In genomic region chr2:53715568-53715967, GRCh38 we compare ENCODE assay signal across 8 cellular contexts. TPM values are rescaled to one million over a fixed set of nuclear protein-coding genes. Genes with fewer than 3 reads are reported as not detected.
DNase-seq lines count a peak whose midpoint lies in the region; ATAC-seq, FAIRE-seq and TF ChIP-seq lines count a peak whose summit lies in the region.

No MANE protein-coding gene starts in this region.

- TF ChIP-seq EP300 in HepG2 (IDR thresholded peaks at IDR 0.05; ENCODE audit: low read depth in 2 of 2, low read length in 2 of 2) (no peak), HepG2 (CRISPR knock-in tag; IDR thresholded peaks at IDR 0.05; ENCODE audit: borderline replicate concordance) (no peak)

- H3K4me2 ChIP-seq in HepG2 (ENCODE audit: low read depth, low read length): no peak overlapping the region

- no peaks in the 10 kb centered on the region for H3K79me2 ChIP-seq in HepG2 (ENCODE audit: insufficient read depth, low read length)

- POLR2A ChIA-PET in HepG2 (lab: Yijun Ruan, JAX): no interaction called here

- ATAC-seq in HepG2: no peak
- ATAC-seq in GM19324 (IDR thresholded peaks at IDR 0.05; ENCODE audit: low FRiP score, unreplicated experiment): no peak

- no peak overlapping the region for H3K27ac ChIP-seq in liver (ENCODE audit: low read depth in 1 of 2, low read length in 2 of 2)
- no peak overlapping the region for H3K27ac ChIP-seq in HepG2 (ENCODE audit: extremely low read length, insufficient read depth, low read length)

- H3K9me3 ChIP-seq in liver (ENCODE audit: control insufficient read depth in 4 of 4, low read length in 3 of 4) (no peaks in the 10 kb centered on the region), HepG2 (ENCODE audit: low read length) (no peaks in the 10 kb centered on the region)

- CTCF ChIA-PET in HepG2 (lab: Yijun Ruan, JAX; ENCODE audit: low intra/inter-chr PET ratio, low total read pairs): no interaction called here

- TF ChIP-seq RAD21 in liver (IDR thresholded peaks at IDR 0.05) (peak; percentile 54 to 64), HepG2 (CRISPR knock-in tag; IDR thresholded peaks at IDR 0.05) (no peak)

- intact Hi-C loops in HepG2 (cut with micrococcal nuclease; ENCODE audit: unreplicated experiment): no loop called here

- no peak overlapping the region for H3K4me3 ChIP-seq in liver (ENCODE audit: low read depth in 1 of 3, low read length in 3 of 3)
- H3K4me3 ChIP-seq in HepG2 (replicated peaks in 1 of 3; ENCODE audit: insufficient read depth in 1 of 3, low read depth in 2 of 3, low read length in 3 of 3): no peak overlapping the region
- H3K4me3 ChIP-seq in fibroblast of pulmonary artery (replicated peaks; ENCODE audit: low read depth, low read length): no peak overlapping the region

- no peaks in the 10 kb centered on the region for H3K27me3 ChIP-seq in liver (ENCODE audit: control insufficient read depth in 4 of 4, insufficient read depth in 4 of 4, low read length in 3 of 4)
- no peaks in the 10 kb centered on the region for H3K27me3 ChIP-seq in HepG2 (ENCODE audit: control insufficient read depth in 1 of 2, insufficient read depth in 2 of 2, low read length in 2 of 2)

- no peak for DNase-seq in HepG2 (ENCODE audit: low spot score)
- DNase-seq in OCI-M1 (lab: John Stamatoyannopoulos, UW): peak; percentile 49
- DNase-seq in fibroblast of pulmonary artery (ENCODE audit: low read depth): peak; percentile 37
- peak; percentile 9 for DNase-seq in urothelium cell line (ENCODE audit: low spot score)
- no peak for DNase-seq in activated CD4-positive, alpha-beta T cell treated with anti-CD3 and anti-CD28 coated beads for 48 hours
- DNase-seq in NOMO-1 (lab: John Stamatoyannopoulos, UW; ENCODE audit: unreplicated experiment in 2 of 2): no peak

- H3K4me1 ChIP-seq in liver (ENCODE audit: control insufficient read depth in 4 of 4, insufficient read depth in 4 of 4, low read length in 3 of 4): no peaks in the 10 kb centered on the region
- H3K4me1 ChIP-seq in HepG2 (ENCODE audit: insufficient read depth, low read length): no peaks in the 10 kb centered on the region

- FAIRE-seq in HepG2 (lab: Jason Lieb, UNC): no peak
- no peak for FAIRE-seq in urothelium cell line (lab: Jason Lieb, UNC)

- no peak overlapping the region for H2AFZ ChIP-seq in HepG2 (ENCODE audit: low read length)

- TF ChIP-seq POLR2A in HepG2 (IDR thresholded peaks at IDR 0.05; ENCODE audit: insufficient read depth in 1 of 2, low read depth in 2 of 2, low read length in 2 of 2): no peak

- in situ Hi-C loops in HepG2 (cut with HindIII; ENCODE audit: extremely low pct_ligation_motif_present, low pct_unique_long_range_greater_than_20kb): no loop called here

- H4K20me1 ChIP-seq in HepG2 (ENCODE audit: insufficient read depth, low read length): no peaks in the 10 kb centered on the region

- H3K36me3 ChIP-seq in liver (ENCODE audit: control insufficient read depth in 4 of 4, insufficient read depth in 3 of 4, low read depth in 1 of 4, low read length in 3 of 4): peaks cover 0 to 3% (median 2%) of the 10 kb centered on the region in 4 donors
- H3K36me3 ChIP-seq in HepG2 (replicated peaks in 1 of 2; ENCODE audit: control insufficient read depth in 1 of 2, insufficient read depth in 2 of 2, low read length in 2 of 2): peaks cover 8 to 42% of the 10 kb centered on the region in 2 experiments

- no TSS peak for BruUV-seq in HepG2 (replicated peaks; lab: Mats Ljungman, UMichigan)

- TF ChIP-seq CTCF in liver (IDR thresholded peaks at IDR 0.05; ENCODE audit: low read depth, low read length, missing input control) (peak; percentile 36), HepG2 (CRISPR knock-in tag; IDR thresholded peaks at IDR 0.05) (no peak), fibroblast of pulmonary artery (IDR thresholded peaks at IDR 0.05; ENCODE audit: low read length, missing control alignments) (peak; percentile 47)

- H3K9ac ChIP-seq in liver (ENCODE audit: low read depth in 1 of 2, low read length in 2 of 2): no peak overlapping the region
- H3K9ac ChIP-seq in HepG2 (ENCODE audit: insufficient read depth, low read depth, low read length): no peak overlapping the region

TF ChIP-seq in liver, 16 proteins besides CTCF, POLR2A, EP300 and RAD21 (continues in another document):
- TF ChIP-seq GABPA (IDR thresholded peaks at IDR 0.05 in 1 of 2, conservative IDR thresholded peaks at IDR 0.05 in 1 of 2) (no peak), YY1 (IDR thresholded peaks at IDR 0.05) (no peak), FOXA2 (IDR thresholded peaks at IDR 0.05) (no peak), REST (IDR thresholded peaks at IDR 0.05) (no peak)

TF ChIP-seq in HepG2, 621 proteins besides CTCF, POLR2A, EP300 and RAD21 (continues in another document):
- TF ChIP-seq ZNF121 (CRISPR knock-in tag; IDR thresholded peaks at IDR 0.05) (no peak), CBX2 (IDR thresholded peaks at IDR 0.05; ENCODE audit: low read depth, low read length) (no peak), CBX2 (CRISPR knock-in tag; IDR thresholded peaks at IDR 0.05; ENCODE audit: low read depth) (no peak), FOSL1 (CRISPR knock-in tag; IDR thresholded peaks at IDR 0.05; ENCODE audit: borderline replicate concordance) (no peak), ZNF746 (CRISPR knock-in tag; IDR thresholded peaks at IDR 0.05) (no peak), RBM22 (optimal IDR thresholded peaks at IDR 0.05; ENCODE audit: low read length) (no peak), ZNF225 (CRISPR knock-in tag; IDR thresholded peaks at IDR 0.05) (no peak), ZNF160 (CRISPR knock-in tag; IDR thresholded peaks at IDR 0.05) (no peak)
- TF ChIP-seq, protein P1, sequence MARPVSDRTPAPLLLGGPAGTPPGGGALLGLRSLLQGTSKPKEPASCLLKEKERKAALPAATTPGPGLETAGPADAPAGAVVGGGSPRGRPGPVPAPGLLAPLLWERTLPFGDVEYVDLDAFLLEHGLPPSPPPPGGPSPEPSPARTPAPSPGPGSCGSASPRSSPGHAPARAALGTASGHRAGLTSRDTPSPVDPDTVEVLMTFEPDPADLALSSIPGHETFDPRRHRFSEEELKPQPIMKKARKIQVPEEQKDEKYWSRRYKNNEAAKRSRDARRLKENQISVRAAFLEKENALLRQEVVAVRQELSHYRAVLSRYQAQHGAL (CRISPR knock-in tag; IDR thresholded peaks at IDR 0.05; ENCODE audit: not compliant biosample characterization): no peak
- TF ChIP-seq, protein P2, sequence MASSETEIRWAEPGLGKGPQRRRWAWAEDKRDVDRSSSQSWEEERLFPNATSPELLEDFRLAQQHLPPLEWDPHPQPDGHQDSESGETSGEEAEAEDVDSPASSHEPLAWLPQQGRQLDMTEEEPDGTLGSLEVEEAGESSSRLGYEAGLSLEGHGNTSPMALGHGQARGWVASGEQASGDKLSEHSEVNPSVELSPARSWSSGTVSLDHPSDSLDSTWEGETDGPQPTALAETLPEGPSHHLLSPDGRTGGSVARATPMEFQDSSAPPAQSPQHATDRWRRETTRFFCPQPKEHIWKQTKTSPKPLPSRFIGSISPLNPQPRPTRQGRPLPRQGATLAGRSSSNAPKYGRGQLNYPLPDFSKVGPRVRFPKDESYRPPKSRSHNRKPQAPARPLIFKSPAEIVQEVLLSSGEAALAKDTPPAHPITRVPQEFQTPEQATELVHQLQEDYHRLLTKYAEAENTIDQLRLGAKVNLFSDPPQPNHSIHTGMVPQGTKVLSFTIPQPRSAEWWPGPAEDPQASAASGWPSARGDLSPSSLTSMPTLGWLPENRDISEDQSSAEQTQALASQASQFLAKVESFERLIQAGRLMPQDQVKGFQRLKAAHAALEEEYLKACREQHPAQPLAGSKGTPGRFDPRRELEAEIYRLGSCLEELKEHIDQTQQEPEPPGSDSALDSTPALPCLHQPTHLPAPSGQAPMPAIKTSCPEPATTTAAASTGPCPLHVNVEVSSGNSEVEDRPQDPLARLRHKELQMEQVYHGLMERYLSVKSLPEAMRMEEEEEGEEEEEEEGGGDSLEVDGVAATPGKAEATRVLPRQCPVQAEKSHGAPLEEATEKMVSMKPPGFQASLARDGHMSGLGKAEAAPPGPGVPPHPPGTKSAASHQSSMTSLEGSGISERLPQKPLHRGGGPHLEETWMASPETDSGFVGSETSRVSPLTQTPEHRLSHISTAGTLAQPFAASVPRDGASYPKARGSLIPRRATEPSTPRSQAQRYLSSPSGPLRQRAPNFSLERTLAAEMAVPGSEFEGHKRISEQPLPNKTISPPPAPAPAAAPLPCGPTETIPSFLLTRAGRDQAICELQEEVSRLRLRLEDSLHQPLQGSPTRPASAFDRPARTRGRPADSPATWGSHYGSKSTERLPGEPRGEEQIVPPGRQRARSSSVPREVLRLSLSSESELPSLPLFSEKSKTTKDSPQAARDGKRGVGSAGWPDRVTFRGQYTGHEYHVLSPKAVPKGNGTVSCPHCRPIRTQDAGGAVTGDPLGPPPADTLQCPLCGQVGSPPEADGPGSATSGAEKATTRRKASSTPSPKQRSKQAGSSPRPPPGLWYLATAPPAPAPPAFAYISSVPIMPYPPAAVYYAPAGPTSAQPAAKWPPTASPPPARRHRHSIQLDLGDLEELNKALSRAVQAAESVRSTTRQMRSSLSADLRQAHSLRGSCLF (CRISPR knock-in tag; IDR thresholded peaks at IDR 0.05; ENCODE audit: borderline replicate concordance): no peak

RNA-seq across cellular contexts. Expression of gene CHAC2, which starts 52.0 kb away (rescaled TPM):
- total RNA-seq in liver: 1 to 10 TPM; 2.6 to 7.0 TPM
- 1 to 10 TPM; 3.1 to 5.6 TPM for polyA plus RNA-seq in liver
- total RNA-seq in HepG2 (2016; rRNA removed; fragmentation: Illumina TruSeq; extraction: Trizol): 10.7 and 15.5 TPM in 2 replicates
- 2.9 and 3.9 TPM in 2 replicates for total RNA-seq in HepG2 (2016; cell fraction: cytosol; rRNA removed; fragmentation: Illumina TruSeq; extraction: Trizol; ENCODE audit: low read depth)
- 11.3 and 16.1 TPM in 2 replicates for total RNA-seq in HepG2 (2016; cell fraction: insoluble cytoplasmic fraction; rRNA removed; fragmentation: Illumina TruSeq; extraction: Trizol)
- total RNA-seq in HepG2 (2016; cell fraction: membrane; rRNA removed; fragmentation: Illumina TruSeq; extraction: Trizol): 5.9 and 6.0 TPM in 2 replicates
- 3.0 and 4.8 TPM in 2 replicates for total RNA-seq in HepG2 (2016; cell fraction: nucleus; rRNA removed; fragmentation: Illumina TruSeq; extraction: Trizol)
- 1.1 and 1.7 TPM in 2 replicates for polyA plus RNA-seq in HepG2 (2011; rRNA removed)
- 0.86 and 1.00 TPM in 2 replicates for polyA plus RNA-seq in HepG2 (2011; cell fraction: cytosol; rRNA removed)
- 0.16 and 0.29 TPM in 2 replicates for polyA plus RNA-seq in HepG2 (2011; cell fraction: nucleus; rRNA removed)
- 2.6 and 3.1 TPM in 2 replicates for polyA plus RNA-seq in HepG2 (2012)
- polyA plus RNA-seq in HepG2 (2016; cell fraction: cytosol; fragmentation: Illumina TruSeq; extraction: Trizol; ENCODE audit: low read depth): 2.3 and 2.8 TPM in 2 replicates
- 18.6 and 20.3 TPM in 2 replicates for polyA plus RNA-seq in HepG2 (2016; cell fraction: insoluble cytoplasmic fraction; fragmentation: Illumina TruSeq; extraction: Trizol; ENCODE audit: low read depth)
- polyA plus RNA-seq in HepG2 (2016; cell fraction: membrane; fragmentation: Illumina TruSeq; extraction: Trizol; ENCODE audit: low read depth): 5.1 and 5.8 TPM in 2 replicates
- polyA plus RNA-seq in HepG2 (2016; cell fraction: nucleus; fragmentation: Illumina TruSeq; extraction: Trizol; ENCODE audit: insufficient read depth, low read depth): 8.8 and 10.1 TPM in 2 replicates
- 0.32 and 7.6 TPM in 2 replicates for polyA minus RNA-seq in HepG2 (2011; rRNA and poly(A)+ RNA removed; ENCODE audit: low replicate concordance)
- 1.1 and 1.8 TPM in 2 replicates for polyA minus RNA-seq in HepG2 (2011; cell fraction: cytosol; rRNA and poly(A)+ RNA removed)
- 0.39 TPM in 1 of 2 replicates, not detected in the other for polyA minus RNA-seq in HepG2 (2011; cell fraction: nucleus; rRNA and poly(A)+ RNA removed)

Comparison
In these comparisons a context has a peak if more than half of its experiments do, and no peak if none do; other contexts are left out.
1. DNase-seq: peak in OCI-M1 (single experiment), fibroblast of pulmonary artery (single experiment) and urothelium cell line (single experiment); none in HepG2 (single experiment), activated CD4-positive, alpha-beta T cell treated with anti-CD3 and anti-CD28 coated beads for 48 hours (single experiment) and NOMO-1 (0 of 2).